ENCODE assay signal across 2 cellular contexts in genomic region chr15:101280007-101280406, GRCh38.
TF ChIP-seq lines count a peak whose summit lies in the region.

No MANE protein-coding gene starts in this region.

TF ChIP-seq in liver, 16 proteins besides CTCF, POLR2A, EP300 and RAD21:
- no peak for TF ChIP-seq TAF1 (conservative IDR thresholded peaks at IDR 0.05)
- no peak for TF ChIP-seq MAX (IDR thresholded peaks at IDR 0.05)
- TF ChIP-seq ZBTB33 (IDR thresholded peaks at IDR 0.05): no peak
- TF ChIP-seq FOXA2 (IDR thresholded peaks at IDR 0.05): peak; percentile 45
- no peak for TF ChIP-seq REST (IDR thresholded peaks at IDR 0.05)
- peak; percentile 73 to 84 for TF ChIP-seq HNF4A (conservative IDR thresholded peaks at IDR 0.05)
- peak; percentile 44 for TF ChIP-seq HNF4G (IDR thresholded peaks at IDR 0.05)
- peak; percentile 65 for TF ChIP-seq SP1 (IDR thresholded peaks at IDR 0.05)
- no peak for TF ChIP-seq ATF3 (IDR thresholded peaks at IDR 0.05)
- TF ChIP-seq GABPA (IDR thresholded peaks at IDR 0.05 in 1 of 2, conservative IDR thresholded peaks at IDR 0.05 in 1 of 2): no peak
- TF ChIP-seq JUND (IDR thresholded peaks at IDR 0.05): no peak
- TF ChIP-seq RXRA (IDR thresholded peaks at IDR 0.05): peak; percentile 38 to 70
- TF ChIP-seq FOXA1 (IDR thresholded peaks at IDR 0.05): no peak
- TF ChIP-seq YY1 (IDR thresholded peaks at IDR 0.05): peak; percentile 23
- peak; percentile 33 for TF ChIP-seq NR2F2 (IDR thresholded peaks at IDR 0.05)
- no peak for TF ChIP-seq EGR1 (IDR thresholded peaks at IDR 0.05; ENCODE audit: low read depth in 2 of 2)

TF ChIP-seq in HepG2, 621 proteins besides CTCF, POLR2A, EP300 and RAD21:
- no peak for TF ChIP-seq ZNF142 (CRISPR knock-in tag; IDR thresholded peaks at IDR 0.05)
- TF ChIP-seq HNRNPLL (IDR thresholded peaks at IDR 0.05; ENCODE audit: low read depth, low read length, poor library complexity, severe bottlenecking): no peak
- no peak for TF ChIP-seq TOE1 (CRISPR knock-in tag; IDR thresholded peaks at IDR 0.05)
- TF ChIP-seq KMT2A (CRISPR knock-in tag; IDR thresholded peaks at IDR 0.05): no peak
- TF ChIP-seq POGK (CRISPR knock-in tag; conservative IDR thresholded peaks at IDR 0.05): no peak
- TF ChIP-seq ZNF280B (CRISPR knock-in tag; IDR thresholded peaks at IDR 0.05; ENCODE audit: borderline replicate concordance): no peak
- TF ChIP-seq SP5 (CRISPR knock-in tag; IDR thresholded peaks at IDR 0.05; ENCODE audit: borderline replicate concordance, low read depth): no peak
